In the genomic region with DNA sequence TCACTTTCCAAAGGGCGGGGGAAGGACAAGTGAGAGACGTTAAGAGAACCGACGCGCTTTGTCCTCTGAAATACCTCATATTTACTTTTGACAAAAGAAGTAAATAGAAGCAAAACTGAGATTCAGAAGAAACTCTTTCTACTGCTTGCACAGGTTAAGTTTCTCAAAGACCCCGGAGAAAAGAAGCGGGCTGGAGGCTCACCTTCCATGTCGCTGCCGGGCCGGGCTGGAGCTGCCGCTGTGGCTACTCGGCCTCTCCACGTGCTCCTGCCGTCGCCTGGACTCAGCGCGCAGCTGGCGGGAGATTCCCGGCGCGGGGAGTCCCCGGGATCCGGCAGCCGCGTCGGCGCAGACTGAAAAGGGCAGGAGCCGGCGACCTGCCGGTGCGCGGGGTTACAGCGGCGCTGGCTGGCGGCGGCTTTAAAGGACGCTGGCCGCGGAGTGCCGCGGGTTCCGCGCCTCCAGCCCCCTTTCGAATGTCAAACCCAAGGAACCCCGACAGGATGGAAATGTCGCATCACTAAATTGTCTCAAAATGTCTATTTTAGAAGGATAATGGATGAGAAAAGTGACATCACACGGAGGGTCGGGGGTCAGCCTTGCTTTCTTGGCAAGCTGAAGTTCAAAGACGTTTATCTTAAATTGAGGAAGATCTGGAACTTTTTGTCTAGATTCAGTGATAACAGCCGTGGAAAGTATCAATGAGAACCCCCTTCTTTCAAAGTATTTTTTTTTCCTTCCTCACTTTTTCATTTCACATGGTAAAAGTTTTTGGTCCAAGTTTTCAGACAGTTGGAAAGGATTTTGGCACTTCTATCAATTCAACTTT, we compare ENCODE assay signal across 9 cellular contexts. TPM values are rescaled to one million over a fixed set of nuclear protein-coding genes. Genes with fewer than 3 reads are reported as not detected.
DNase-seq lines count a peak whose midpoint lies in the region; ATAC-seq and TF ChIP-seq lines count a peak whose summit lies in the region.
"Had no signal": no experiment of that assay in that cellular context is flagged by ENCODE, and none has a peak within 500 bp of the region (broad histone marks: within the 10 kb centered on the region; RNA-seq: fewer than 3 reads in every experiment).

A gene (minus strand): TSS at position 395 of the 829 bp plus-strand sequence. CDS start 186 bp downstream, at position 209.

- peaks cover 6% of the 10 kb centered on the region for H3K4me1 ChIP-seq in Panc1 (ENCODE audit: control insufficient read depth, insufficient read depth, low read length)
- H3K4me1 ChIP-seq in heart right ventricle, result peaks cover 0 to 33% (median 7%) of the 10 kb centered on the region in 9 donors

- CTCF ChIA-PET in Panc1 (lab: Charles Lee), result interaction anchor here (0.6 kb wide), 1 partner anchor 1440 kb away, joined by 4 read pairs; no protein-coding TSS in a partner anchor

- no peaks in the 10 kb centered on the region for H3K9me3 Mint-ChIP-seq in activated T-helper 2 cell treated with anti-CD3 and anti-CD28 coated beads, Interferon-gamma antibody, Interleukin-2, Interleukin-4, amounts not matched to agents 10 μg/mL and 5 μg/mL and 100 μg/mL, durations not matched to agents 14 hours and 24 hours and 36 hours

- H3K36me3 Mint-ChIP-seq in activated T-helper 2 cell treated with anti-CD3 and anti-CD28 coated beads, Interferon-gamma antibody, Interleukin-2, Interleukin-4, amounts not matched to agents 10 μg/mL and 5 μg/mL and 100 μg/mL, durations not matched to agents 14 hours and 24 hours and 36 hours (ENCODE audit: low read depth), result peaks cover 3% of the 10 kb centered on the region

- ATAC-seq in HG03196 (IDR thresholded peaks at IDR 0.05; ENCODE audit: unreplicated experiment) (peak; percentile 47), Panc1 (peak; percentile 99), heart right ventricle (peak; percentile 62 to 92 (median 75)), GM19324 (IDR thresholded peaks at IDR 0.05; ENCODE audit: low FRiP score, unreplicated experiment) (no peak)

- TF ChIP-seq CTCF in Panc1 (IDR thresholded peaks at IDR 0.05), result peak; percentile 70
- peak in 5 of 9 donors; percentile 16 to 48 (median 32) for TF ChIP-seq CTCF in heart right ventricle (IDR thresholded peaks at IDR 0.05)

- peak within 1 kb of the TSS; percentile 89 for H3K4me3 Mint-ChIP-seq in activated T-helper 2 cell treated with anti-CD3 and anti-CD28 coated beads, Interferon-gamma antibody, Interleukin-2, Interleukin-4, amounts not matched to agents 10 μg/mL and 5 μg/mL and 100 μg/mL, durations not matched to agents 14 hours and 24 hours and 36 hours (ENCODE audit: low read depth)

- 3% methylated on average over 50 of the region's 50 CpGs for WGBS in heart right ventricle, 2 donors

- POLR2A ChIA-PET in Panc1 (lab: Charles Lee), result no interaction called here

- H3K4me1 Mint-ChIP-seq in activated T-helper 2 cell treated with anti-CD3 and anti-CD28 coated beads, Interferon-gamma antibody, Interleukin-2, Interleukin-4, amounts not matched to agents 10 μg/mL and 5 μg/mL and 100 μg/mL, durations not matched to agents 14 hours and 24 hours and 36 hours (ENCODE audit: low read depth), result peaks cover 60% of the 10 kb centered on the region

- no peaks in the 10 kb centered on the region for H3K36me3 ChIP-seq in Panc1 (ENCODE audit: control insufficient read depth, insufficient read depth, low read length)
- H3K36me3 ChIP-seq in heart right ventricle, result no peaks in the 10 kb centered on the region
- H3K36me3 ChIP-seq: ovary had no signal

- peak within 1 kb of the TSS; percentile 82 for H3K27ac Mint-ChIP-seq in activated T-helper 2 cell treated with anti-CD3 and anti-CD28 coated beads, Interferon-gamma antibody, Interleukin-2, Interleukin-4, amounts not matched to agents 10 μg/mL and 5 μg/mL and 100 μg/mL, durations not matched to agents 14 hours and 24 hours and 36 hours

- no peak within 1 kb of the TSS for H3K27ac ChIP-seq in Panc1 (ENCODE audit: low read length)
- peak within 1 kb of the TSS in 1 of 10 donors; percentile 79 for H3K27ac ChIP-seq in heart right ventricle
- H3K27ac ChIP-seq in skin epidermis, result peak within 1 kb of the TSS in 13 of 21 experiments; percentile 14 to 91 (median 71)
- H3K27ac ChIP-seq: ovary had no signal

- intact Hi-C loops in Panc1 (cut with micrococcal nuclease; ENCODE audit: unreplicated experiment), result no loop called here
- intact Hi-C loops in activated T-helper 2 cell treated with anti-CD3 and anti-CD28 coated beads, Interferon-gamma antibody, Interleukin-2, Interleukin-4, amounts not matched to agents 10 μg/mL and 5 μg/mL and 100 μg/mL, durations not matched to agents 14 hours and 24 hours and 36 hours (cut with micrococcal nuclease), result loop anchor here (1.0 to 5.0 kb wide), 2 partner anchors 47 to 73 kb away; no protein-coding TSS in a partner anchor
- intact Hi-C loops in heart right ventricle (cut with DNase I), result loop anchor here in 1 of 10 donors (10.0 kb wide), 1 partner anchor 111 kb away; no protein-coding TSS in a partner anchor

- peak within 1 kb of the TSS; percentile 26 to 29 for H3K4me3 ChIP-seq in Panc1 (ENCODE audit: low read depth in 2 of 2, low read length in 2 of 2)
- peak within 1 kb of the TSS in 6 of 10 donors; percentile 5 to 57 (median 14) for H3K4me3 ChIP-seq in heart right ventricle
- H3K4me3 ChIP-seq in skin epidermis, result peak within 1 kb of the TSS; percentile 8 to 39 (median 28)
- H3K4me3 ChIP-seq: ovary had no signal

- no peaks in the 10 kb centered on the region for H3K9me3 ChIP-seq in Panc1 (ENCODE audit: control insufficient read depth, insufficient read depth, low read depth, low read length)
- H3K9me3 ChIP-seq in heart right ventricle, result peaks cover 0 to 8% (median 0%) of the 10 kb centered on the region in 11 donors

- H3K27me3 ChIP-seq in Panc1 (ENCODE audit: control insufficient read depth, insufficient read depth, low read length) (peaks cover 40% of the 10 kb centered on the region), heart right ventricle (peaks cover 14 to 100% (median 99%) of the 10 kb centered on the region in 7 donors)

- no TSS peak for BruUV-seq in Panc1 (replicated peaks; lab: Mats Ljungman, UMichigan)

- in situ Hi-C loops in Panc1 (cut with HindIII; ENCODE audit: low pct_unique_long_range_greater_than_20kb, low sequenced_read_pairs), result no loop called here

- H3K27me3 Mint-ChIP-seq in activated T-helper 2 cell treated with anti-CD3 and anti-CD28 coated beads, Interferon-gamma antibody, Interleukin-2, Interleukin-4, amounts not matched to agents 10 μg/mL and 5 μg/mL and 100 μg/mL, durations not matched to agents 14 hours and 24 hours and 36 hours (ENCODE audit: low read depth), result no peaks in the 10 kb centered on the region

- DNase-seq in NCI-H1105 treated with DMSO at 0.1 percent for 48 hours (lab: John Stamatoyannopoulos, UW) (peak; percentile 1), NCI-H1105 (lab: John Stamatoyannopoulos, UW) (no peak), Panc1 (ENCODE audit: low read depth, low spot score) (no peak), heart right ventricle (peak; percentile 34 to 62)
- peak; percentile 70 for DNase-seq in activated T-helper 2 cell treated with anti-CD3 and anti-CD28 coated beads, Interferon-gamma antibody, Interleukin-2, Interleukin-4, amounts not matched to agents 10 μg/mL and 5 μg/mL and 100 μg/mL, durations not matched to agents 14 hours and 24 hours and 36 hours (ENCODE audit: low spot score)

RNA-seq across cellular contexts. Expression of the gene that starts here (rescaled TPM):
- total RNA-seq in Panc1 (2021; ENCODE audit: unreplicated experiment) (0.59 TPM), heart right ventricle (1 to 10 TPM in 1 of 10 donors, under 1 TPM in 9; 0.11 to 5.0 (median 0.31) TPM)
- 0.15 TPM for polyA plus RNA-seq in Panc1 (2012; ENCODE audit: insufficient read length)
- total RNA-seq in activated T-helper 2 cell treated with anti-CD3 and anti-CD28 coated beads, Interferon-gamma antibody, Interleukin-2, Interleukin-4, amounts not matched to agents 10 μg/mL and 5 μg/mL and 100 μg/mL, durations not matched to agents 14 hours and 24 hours and 36 hours, result 18.3 and 20.3 TPM in 2 replicates
- polyA plus RNA-seq in heart right ventricle, result under 1 TPM; 0.06 to 0.22 TPM

Comparison
In these comparisons a context has a peak if more than half of its experiments do, and no peak if none do; other contexts are left out.
1. DNase-seq: peak in NCI-H1105 treated with DMSO at 0.1 percent for 48 hours (single experiment), activated T-helper 2 cell treated with anti-CD3 and anti-CD28 coated beads, Interferon-gamma antibody, Interleukin-2, Interleukin-4, amounts not matched to agents 10 μg/mL and 5 μg/mL and 100 μg/mL, durations not matched to agents 14 hours and 24 hours and 36 hours (single experiment) and heart right ventricle (2 of 2); none in NCI-H1105 (single experiment) and Panc1 (single experiment).
2. Peak in ATAC-seq and H3K4me3 ChIP-seq in Panc1; RNA of the gene not detected or under 1 TPM.
3. Peak in every context shown above with its lines, with median percentiles within 50 percentile points of each other: H3K4me3 ChIP-seq.